Comparison of ENCODE assay signal across 25 cellular contexts in the genomic region with DNA sequence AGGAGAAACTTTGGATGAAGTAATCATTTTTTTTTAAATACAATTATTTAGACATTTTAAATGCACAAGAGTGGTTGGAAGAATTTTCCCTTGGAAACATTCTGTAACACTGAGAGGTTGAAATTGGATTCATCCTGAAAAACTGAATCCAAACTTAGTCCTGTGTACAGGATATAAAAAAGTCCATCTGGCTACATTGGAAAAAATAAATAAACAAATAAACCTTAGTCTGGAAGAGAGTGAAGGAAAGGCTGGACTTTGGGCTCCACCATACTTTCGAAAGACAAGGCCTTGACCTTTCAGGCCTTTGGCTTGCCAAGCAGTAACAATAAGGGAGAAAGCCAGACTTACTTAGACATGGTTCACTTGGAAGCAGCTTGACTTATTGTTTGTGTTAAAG.
"Had no signal": no experiment of that assay in that cellular context is flagged by ENCODE, and none has a peak within 500 bp of the region (broad histone marks: within the 10 kb centered on the region; RNA-seq: fewer than 3 reads in every experiment).

No MANE protein-coding gene starts in this region.

- H3K36me3 ChIP-seq: ascending aorta, breast epithelium, cardiac muscle cell had no signal

- H3K27me3 ChIP-seq: ascending aorta, breast epithelium, cardiac muscle cell had no signal

- DNase-seq: activated CD4-positive, alpha-beta memory T cell treated with anti-CD3 and anti-CD28 coated beads for 36 hours; activated CD4-positive, alpha-beta T cell treated with anti-CD3 and anti-CD28 coated beads for 36 hours; activated CD4-positive, alpha-beta T cell treated with anti-CD3 and anti-CD28 coated beads, Interleukin-2, amount 10 ng/mL, durations not matched to agents 24 days and 14 days; activated CD4-positive, CD25-positive, alpha-beta regulatory T cell; activated CD4-positive, CD25-positive, alpha-beta regulatory T cell treated with anti-CD3 and anti-CD28 coated beads, Interleukin-2, amount 50 U/mL, for 72 hours; activated CD8-positive, alpha-beta memory T cell treated with anti-CD3 and anti-CD28 coated beads, Interleukin-2, amount 10 ng/mL, durations not matched to agents 7 days and 5 days; activated CD8-positive, alpha-beta memory T cell treated with anti-CD3 and anti-CD28 coated beads, Interleukin-2, amount 50 U/mL, for 4 hours; activated CD8-positive, alpha-beta T cell treated with anti-CD3 and anti-CD28 coated beads, Interleukin-2, amount 10 ng/mL, durations not matched to agents 7 days and 5 days; activated gamma-delta T cell; activated naive CD4-positive, alpha-beta T cell; activated naive CD4-positive, alpha-beta T cell treated with anti-CD3 and anti-CD28 coated beads, Interleukin-2, amount 10 ng/mL, durations not matched to agents 7 days and 5 days; activated naive CD8-positive, alpha-beta T cell treated with anti-CD3 and anti-CD28 coated beads, Interleukin-2, amount 10 ng/mL, durations not matched to agents 7 days and 5 days; activated T-cell treated with anti-CD3 and anti-CD28 coated beads, Interleukin-2, amount 50 U/mL, for 24 hours; activated T-cell treated with anti-CD3 and anti-CD28 coated beads, Interleukin-2, amount 50 U/mL, for 72 hours; dorsolateral prefrontal cortex; effector memory CD4-positive, alpha-beta T cell; endodermal cell; foreskin melanocyte; T-helper 2 cell had no signal

- H3K9me3 ChIP-seq: ascending aorta had no signal

- ATAC-seq: activated CD4-positive, alpha-beta T cell treated with anti-CD3 and anti-CD28 coated beads for 36 hours; activated CD8-positive, alpha-beta memory T cell treated with anti-CD3 and anti-CD28 coated beads, Interleukin-2, amount 10 ng/mL, durations not matched to agents 7 days and 5 days; activated CD8-positive, alpha-beta T cell treated with anti-CD3 and anti-CD28 coated beads, Interleukin-2, amount 10 ng/mL, durations not matched to agents 7 days and 5 days; activated naive CD4-positive, alpha-beta T cell treated with anti-CD3 and anti-CD28 coated beads, Interleukin-2, amount 50 U/mL, for 72 hours; activated T-cell treated with anti-CD3 and anti-CD28 coated beads, Interleukin-2, amount 50 U/mL, for 72 hours; esophagus mucosa had no signal

- H3K4me1 ChIP-seq: ascending aorta, breast epithelium had no signal

- H3K27ac ChIP-seq: ascending aorta, breast epithelium, cardiac muscle cell, coronary artery, dorsolateral prefrontal cortex had no signal

- H3K4me3 ChIP-seq: ascending aorta, breast epithelium, cardiac muscle cell, coronary artery, dorsolateral prefrontal cortex had no signal
